30 cellular contexts compared by ENCODE assay signal in the genomic region with DNA sequence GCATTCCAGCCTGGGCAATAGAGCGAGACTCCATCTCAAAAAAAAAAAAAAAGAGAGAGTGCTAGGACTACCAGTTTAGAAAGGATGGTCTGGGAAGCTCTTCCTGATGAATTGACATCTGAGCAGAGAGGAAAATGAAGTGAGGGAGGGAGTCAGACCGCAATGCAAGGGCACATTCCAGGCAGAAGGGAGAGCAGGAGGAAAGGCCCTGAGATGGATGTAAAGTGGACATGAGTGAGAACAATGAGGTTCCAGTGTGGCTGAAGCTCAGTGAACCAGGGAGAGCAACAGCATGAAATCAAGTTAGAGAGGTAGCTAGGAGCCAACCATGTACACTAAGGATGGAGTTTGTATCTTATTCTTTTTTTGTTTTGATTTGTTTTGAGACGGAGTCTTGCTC. TPM values are rescaled to one million over a fixed set of nuclear protein-coding genes. Genes with fewer than 3 reads are reported as not detected.
DNase-seq lines count a peak whose midpoint lies in the region; ATAC-seq, FAIRE-seq and TF ChIP-seq lines count a peak whose summit lies in the region.
"Had no signal": no experiment of that assay in that cellular context is flagged by ENCODE, and none has a peak within 500 bp of the region (broad histone marks: within the 10 kb centered on the region; RNA-seq: fewer than 3 reads in every experiment).

No MANE protein-coding gene starts in this region.

- no peak for FAIRE-seq in pancreas (lab: Jason Lieb, UNC)
- FAIRE-seq: A204.1, keratinocyte, urothelium cell line had no signal

- H3K4me1 Mint-ChIP-seq in activated CD8-positive, alpha-beta T cell treated with anti-CD3 and anti-CD28 coated beads, Interleukin-2, amount 10 ng/mL, durations not matched to agents 7 days and 5 days (ENCODE audit: low read depth): peaks cover 35% of the 10 kb centered on the region
- peaks cover 23% of the 10 kb centered on the region for H3K4me1 Mint-ChIP-seq in activated CD8-positive, alpha-beta T cell treated with anti-CD3 and anti-CD28 coated beads for 36 hours (ENCODE audit: low read depth)
- H3K4me1 Mint-ChIP-seq: brain had no signal

- H3K9me3 Mint-ChIP-seq in activated CD8-positive, alpha-beta T cell treated with anti-CD3 and anti-CD28 coated beads, Interleukin-2, amount 10 ng/mL, durations not matched to agents 7 days and 5 days (ENCODE audit: insufficient read depth): peaks cover 5% of the 10 kb centered on the region
- H3K9me3 Mint-ChIP-seq in activated CD8-positive, alpha-beta T cell treated with anti-CD3 and anti-CD28 coated beads for 36 hours: peaks cover 6% of the 10 kb centered on the region

- no peaks in the 10 kb centered on the region for H3K27me3 Mint-ChIP-seq in activated CD8-positive, alpha-beta T cell treated with anti-CD3 and anti-CD28 coated beads, Interleukin-2, amount 10 ng/mL, durations not matched to agents 7 days and 5 days (ENCODE audit: low read depth)
- H3K27me3 Mint-ChIP-seq in activated CD8-positive, alpha-beta T cell treated with anti-CD3 and anti-CD28 coated beads for 36 hours: no peaks in the 10 kb centered on the region
- H3K27me3 Mint-ChIP-seq: CD4-positive, alpha-beta T cell had no signal

- H3K27me3 ChIP-seq in kidney epithelial cell (ENCODE audit: control insufficient read depth, insufficient read depth, low read length) (no peaks in the 10 kb centered on the region), pancreas (no peaks in the 10 kb centered on the region)
- H3K27me3 ChIP-seq: suprapubic skin had no signal

- no peak for DNase-seq in activated CD8-positive, alpha-beta T cell treated with anti-CD3 and anti-CD28 coated beads, Interleukin-2, amount 10 ng/mL, durations not matched to agents 7 days and 5 days
- no peak for DNase-seq in activated CD8-positive, alpha-beta T cell treated with anti-CD3 and anti-CD28 coated beads for 36 hours
- DNase-seq in amniotic epithelial cell (ENCODE audit: low read depth) (peak; percentile 21), kidney epithelial cell (ENCODE audit: low read depth) (peak; percentile 52), renal cortical epithelial cell (ENCODE audit: low read depth) (peak; percentile 72), pancreas (no peak)
- DNase-seq: activated effector memory CD4-positive, alpha-beta T cell treated with anti-CD3 and anti-CD28 coated beads, Interleukin-2, amount 50 U/mL, for 16 hours; CD4-positive, alpha-beta T cell; lower lobe of right lung; NCI-H1105; NCI-H2029; NCI-H2227 treated with DMSO at 0.1 percent for 48 hours; NCI-H526 treated with DMSO at 0.1 percent for 48 hours; SHP77; stimulated activated CD4-positive, alpha-beta T cell treated with anti-CD3 and anti-CD28 coated beads, Interleukin-4, amount 100 ng/mL, for 4 hours; stimulated activated naive CD4-positive, alpha-beta T cell; T1000 had no signal

- H3K36me3 Mint-ChIP-seq in activated CD8-positive, alpha-beta T cell treated with anti-CD3 and anti-CD28 coated beads, Interleukin-2, amount 10 ng/mL, durations not matched to agents 7 days and 5 days (ENCODE audit: low read depth): peaks cover 8% of the 10 kb centered on the region
- H3K36me3 Mint-ChIP-seq in activated CD8-positive, alpha-beta T cell treated with anti-CD3 and anti-CD28 coated beads for 36 hours (ENCODE audit: low read depth): peaks cover 3% of the 10 kb centered on the region
- H3K36me3 Mint-ChIP-seq: brain had no signal

- H3K27ac Mint-ChIP-seq in activated CD8-positive, alpha-beta T cell treated with anti-CD3 and anti-CD28 coated beads, Interleukin-2, amount 10 ng/mL, durations not matched to agents 7 days and 5 days: peak overlapping the region; percentile 72
- no peak overlapping the region for H3K27ac Mint-ChIP-seq in activated CD8-positive, alpha-beta T cell treated with anti-CD3 and anti-CD28 coated beads for 36 hours
- H3K27ac Mint-ChIP-seq: CD4-positive, alpha-beta T cell; progenitor cell of endocrine pancreas had no signal

- WGBS in pancreas, 2 donors: 94 to 97% methylated on average over 3 of the region's 3 CpGs

- H3K4me3 ChIP-seq in kidney epithelial cell (ENCODE audit: low read depth, low read length): no peak overlapping the region
- H3K4me3 ChIP-seq in pancreas: no peak overlapping the region
- H3K4me3 ChIP-seq: HAP-1, lower lobe of right lung, suprapubic skin had no signal

- no peaks in the 10 kb centered on the region for H3K9me3 ChIP-seq in pancreas
- H3K9me3 ChIP-seq: HAP-1, lower lobe of right lung, suprapubic skin had no signal

- no peak overlapping the region for H3K27ac ChIP-seq in pancreas
- H3K27ac ChIP-seq: epithelial cell of prostate, lower lobe of right lung, suprapubic skin had no signal

- TF ChIP-seq CTCF in activated CD8-positive, alpha-beta T cell treated with anti-CD3 and anti-CD28 coated beads for 36 hours (IDR thresholded peaks at IDR 0.05): no peak
- TF ChIP-seq CTCF in kidney epithelial cell (IDR thresholded peaks at IDR 0.05; ENCODE audit: insufficient read depth, low read length, poor library complexity, severe bottlenecking): no peak
- TF ChIP-seq CTCF in pancreas (IDR thresholded peaks at IDR 0.05): no peak

- no peak for ATAC-seq in activated CD8-positive, alpha-beta T cell treated with anti-CD3 and anti-CD28 coated beads, Interleukin-2, amount 10 ng/mL, durations not matched to agents 7 days and 5 days
- ATAC-seq in activated CD8-positive, alpha-beta T cell treated with anti-CD3 and anti-CD28 coated beads for 36 hours: no peak
- ATAC-seq in HG02588 (IDR thresholded peaks at IDR 0.05; ENCODE audit: unreplicated experiment): no peak
- ATAC-seq in GM21723 (IDR thresholded peaks at IDR 0.05; ENCODE audit: unreplicated experiment): no peak
- no peak for ATAC-seq in pancreas
- ATAC-seq: lower lobe of right lung, Panc1, sciatic nerve had no signal

- H3K4me1 ChIP-seq in pancreas: peaks cover 8 to 13% (median 13%) of the 10 kb centered on the region in 3 donors
- H3K4me1 ChIP-seq: HAP-1, lower lobe of right lung, suprapubic skin had no signal

- H3K4me3 Mint-ChIP-seq in activated CD8-positive, alpha-beta T cell treated with anti-CD3 and anti-CD28 coated beads, Interleukin-2, amount 10 ng/mL, durations not matched to agents 7 days and 5 days: no peak overlapping the region
- H3K4me3 Mint-ChIP-seq in activated CD8-positive, alpha-beta T cell treated with anti-CD3 and anti-CD28 coated beads for 36 hours: no peak overlapping the region
- H3K4me3 Mint-ChIP-seq: brain; CD4-positive, alpha-beta T cell; neural crest cell had no signal

- intact Hi-C loops in activated CD8-positive, alpha-beta T cell treated with anti-CD3 and anti-CD28 coated beads for 36 hours (cut with micrococcal nuclease): no loop called here
- intact Hi-C loops in pancreas (cut with DNase I): no loop called here

- no peaks in the 10 kb centered on the region for H3K36me3 ChIP-seq in kidney epithelial cell (ENCODE audit: control insufficient read depth, insufficient read depth, low read length)
- no peaks in the 10 kb centered on the region for H3K36me3 ChIP-seq in pancreas
- H3K36me3 ChIP-seq: HAP-1, lower lobe of right lung, suprapubic skin had no signal

- CTCF ChIA-PET in activated CD8-positive, alpha-beta T cell treated with anti-CD3 and anti-CD28 coated beads, Interleukin-2, amount 10 ng/mL, durations not matched to agents 7 days and 5 days (lab: Charles Lee): interaction anchor here (1.1 kb wide), 2 partner anchors 13 to 93 kb away, joined by 3 read pairs; no protein-coding TSS in a partner anchor
- CTCF ChIA-PET in activated CD8-positive, alpha-beta T cell treated with anti-CD3 and anti-CD28 coated beads for 36 hours (lab: Charles Lee): interaction anchor here (0.7 to 0.8 kb wide), 2 partner anchors 56 to 191 kb away, joined by 3 read pairs; a partner anchor contains a TSS

- POLR2A ChIA-PET in activated CD8-positive, alpha-beta T cell treated with anti-CD3 and anti-CD28 coated beads, Interleukin-2, amount 10 ng/mL, durations not matched to agents 7 days and 5 days (lab: Charles Lee): interaction anchor here (0.7 to 1.7 kb wide), 2 partner anchors 18 to 32 kb away, joined by 3 to 6 read pairs; no protein-coding TSS in a partner anchor
- POLR2A ChIA-PET in activated CD8-positive, alpha-beta T cell treated with anti-CD3 and anti-CD28 coated beads for 36 hours (lab: Charles Lee): interaction anchor here (0.6 to 1.5 kb wide), 3 partner anchors 8 to 326 kb away, joined by 3 to 4 read pairs (median 3); no protein-coding TSS in a partner anchor

RNA-seq across cellular contexts. Expression of a gene that starts 55.9 kb away (rescaled TPM):
- not detected for total RNA-seq in activated CD8-positive, alpha-beta T cell treated with anti-CD3 and anti-CD28 coated beads, Interleukin-2, amount 10 ng/mL, durations not matched to agents 7 days and 5 days
- not detected for total RNA-seq in activated CD8-positive, alpha-beta T cell treated with anti-CD3 and anti-CD28 coated beads for 36 hours
- total RNA-seq in kidney epithelial cell: 29.4 and 31.8 TPM in 2 replicates
- total RNA-seq in renal cortical epithelial cell: 5.0 and 8.0 TPM in 2 replicates
- total RNA-seq in pancreas: under 1 TPM in 3 of 6 donors, not detected in 3; 0.06 to 0.69 (median 0.15) TPM
- polyA plus RNA-seq in pancreas: under 1 TPM in 1 of 2 donors, not detected in 1; 0.16 TPM

Comparison
In these comparisons a context has a peak if more than half of its experiments do, and no peak if none do; other contexts are left out.
1. DNase-seq: peak in amniotic epithelial cell (single experiment), kidney epithelial cell (single experiment) and renal cortical epithelial cell (single experiment); none in activated CD8-positive, alpha-beta T cell treated with anti-CD3 and anti-CD28 coated beads, Interleukin-2, amount 10 ng/mL, durations not matched to agents 7 days and 5 days (single experiment), activated CD8-positive, alpha-beta T cell treated with anti-CD3 and anti-CD28 coated beads for 36 hours (single experiment) and pancreas (0 of 6).